In the genomic region with DNA sequence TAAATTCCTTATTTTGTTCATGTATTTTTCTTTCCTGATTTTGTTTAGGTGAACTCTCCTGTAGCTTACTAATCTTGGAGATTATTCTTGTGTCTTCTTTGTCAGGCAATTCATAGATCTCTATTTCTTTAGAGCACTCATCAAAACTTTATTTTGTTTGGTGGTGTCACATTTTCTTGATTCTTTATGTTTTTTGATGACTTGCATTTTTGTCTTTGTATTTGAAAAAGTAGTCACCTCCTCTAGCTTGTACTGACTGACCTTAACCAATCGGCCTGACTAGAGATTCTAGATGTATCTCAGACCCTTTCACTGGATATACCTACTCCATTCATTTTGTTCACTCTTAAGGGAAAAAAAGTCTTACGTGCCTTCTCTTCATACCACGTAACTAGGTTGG, we compare ENCODE assay signal across 1 cellular context.
A peak's percentile ranks its signal among the peaks of the same experiment; 100 is the strongest.
TF ChIP-seq lines count a peak whose summit lies in the region.

No MANE protein-coding gene starts in this region.

TF ChIP-seq in HepG2, 621 proteins besides CTCF, POLR2A, EP300 and RAD21 (continued from another document):
- TF ChIP-seq, protein P1, sequence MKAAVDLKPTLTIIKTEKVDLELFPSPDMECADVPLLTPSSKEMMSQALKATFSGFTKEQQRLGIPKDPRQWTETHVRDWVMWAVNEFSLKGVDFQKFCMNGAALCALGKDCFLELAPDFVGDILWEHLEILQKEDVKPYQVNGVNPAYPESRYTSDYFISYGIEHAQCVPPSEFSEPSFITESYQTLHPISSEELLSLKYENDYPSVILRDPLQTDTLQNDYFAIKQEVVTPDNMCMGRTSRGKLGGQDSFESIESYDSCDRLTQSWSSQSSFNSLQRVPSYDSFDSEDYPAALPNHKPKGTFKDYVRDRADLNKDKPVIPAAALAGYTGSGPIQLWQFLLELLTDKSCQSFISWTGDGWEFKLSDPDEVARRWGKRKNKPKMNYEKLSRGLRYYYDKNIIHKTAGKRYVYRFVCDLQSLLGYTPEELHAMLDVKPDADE (CRISPR knock-in tag; IDR thresholded peaks at IDR 0.05): no peak
- TF ChIP-seq MAFK (conservative IDR thresholded peaks at IDR 0.05 in 1 of 2, IDR thresholded peaks at IDR 0.05 in 1 of 2; ENCODE audit: low read length in 2 of 2): peak; percentile 92 to 93
- no peak for TF ChIP-seq SMAD1 (CRISPR knock-in tag; IDR thresholded peaks at IDR 0.05; ENCODE audit: borderline replicate concordance, low read depth)
- peak; percentile 90 for TF ChIP-seq MAFF (IDR thresholded peaks at IDR 0.05; ENCODE audit: low read depth, low read length)
